Comparison of ENCODE assay signal across 8 cellular contexts in genomic region chr2:190023860-190024259, GRCh38. TPM values are rescaled to one million over a fixed set of nuclear protein-coding genes. Genes with fewer than 3 reads are reported as not detected.
DNase-seq lines count a peak whose midpoint lies in the region; ATAC-seq and TF ChIP-seq lines count a peak whose summit lies in the region.

No MANE protein-coding gene starts in this region.

- intact Hi-C loops in CD14-positive monocyte (cut with micrococcal nuclease) (no loop called here), posterior cingulate gyrus (cut with DNase I) (no loop called here)

- no peak overlapping the region for H3K27ac Mint-ChIP-seq in CD14-positive monocyte
- H3K27ac Mint-ChIP-seq in stimulated activated naive B cell treated with anti-CD40 and anti-IgM and Interleukin-4, amounts not matched to agents 10 μg/mL and 1 μg/mL and 100 μg/mL, for 72 hours, result no peak overlapping the region

- peak; percentile 56 for TF ChIP-seq CTCF in CD14-positive monocyte (IDR thresholded peaks at IDR 0.05)

- no peaks in the 10 kb centered on the region for H3K4me1 Mint-ChIP-seq in CD14-positive monocyte
- peaks cover 0 to 1% of the 10 kb centered on the region in 2 donors for H3K4me1 Mint-ChIP-seq in stimulated activated naive B cell treated with anti-CD40 and anti-IgM and Interleukin-4, amounts not matched to agents 10 μg/mL and 1 μg/mL and 100 μg/mL, for 72 hours

- H3K4me3 Mint-ChIP-seq in CD14-positive monocyte, result no peak overlapping the region
- no peak overlapping the region for H3K4me3 Mint-ChIP-seq in stimulated activated naive B cell treated with anti-CD40 and anti-IgM and Interleukin-4, amounts not matched to agents 10 μg/mL and 1 μg/mL and 100 μg/mL, for 72 hours

- ATAC-seq in GM18861 (IDR thresholded peaks at IDR 0.05; ENCODE audit: unreplicated experiment), result peak; percentile 72
- ATAC-seq in SK-N-SH treated with all-trans-retinoic acid at 6 μM for 48 hours, result peak; percentile 64; the same call in 2 of the 3 replicates
- ATAC-seq in stimulated activated naive B cell treated with anti-CD40 and anti-IgM and Interleukin-4, amounts not matched to agents 10 μg/mL and 1 μg/mL and 100 μg/mL, for 72 hours (replicated peaks), result peak; percentile 48 to 76
- no peak for ATAC-seq in HG02970 (IDR thresholded peaks at IDR 0.05; ENCODE audit: low FRiP score, unreplicated experiment)

- H3K27me3 Mint-ChIP-seq in CD14-positive monocyte (ENCODE audit: low read depth in 3 of 3), result no peaks in the 10 kb centered on the region
- no peaks in the 10 kb centered on the region for H3K27me3 Mint-ChIP-seq in stimulated activated naive B cell treated with anti-CD40 and anti-IgM and Interleukin-4, amounts not matched to agents 10 μg/mL and 1 μg/mL and 100 μg/mL, for 72 hours

- peaks cover 0 to 3% (median 1%) of the 10 kb centered on the region in 7 donors for H3K9me3 Mint-ChIP-seq in CD14-positive monocyte
- H3K9me3 Mint-ChIP-seq in stimulated activated naive B cell treated with anti-CD40 and anti-IgM and Interleukin-4, amounts not matched to agents 10 μg/mL and 1 μg/mL and 100 μg/mL, for 72 hours, result peaks cover 0 to 3% of the 10 kb centered on the region in 2 donors

- no peak for DNase-seq in CD14-positive monocyte (ENCODE audit: low spot score)
- peak; percentile 46 for DNase-seq in M059J (ENCODE audit: low read depth)
- peak; percentile 8 for DNase-seq in germinal center (ENCODE audit: low spot score)
- DNase-seq in stimulated activated naive B cell treated with anti-CD40 and anti-IgM and Interleukin-4, amounts not matched to agents 10 μg/mL and 1 μg/mL and 100 μg/mL, for 72 hours, result no peak
- no peak for DNase-seq in posterior cingulate gyrus

- no peaks in the 10 kb centered on the region for H3K36me3 Mint-ChIP-seq in CD14-positive monocyte
- peaks cover 0 to under 1% of the 10 kb centered on the region in 2 donors for H3K36me3 Mint-ChIP-seq in stimulated activated naive B cell treated with anti-CD40 and anti-IgM and Interleukin-4, amounts not matched to agents 10 μg/mL and 1 μg/mL and 100 μg/mL, for 72 hours

TF ChIP-seq in SK-N-SH treated with all-trans-retinoic acid at 6 μM for 48 hours, 23 proteins besides CTCF, POLR2A, EP300 and RAD21:
- TF ChIP-seq SNAI2 (CRISPR knock-in tag; IDR thresholded peaks at IDR 0.05) (no peak), PPARA (CRISPR knock-in tag; IDR thresholded peaks at IDR 0.05; ENCODE audit: borderline replicate concordance) (no peak), OSR1 (CRISPR knock-in tag; IDR thresholded peaks at IDR 0.05) (no peak), CSDC2 (CRISPR knock-in tag; IDR thresholded peaks at IDR 0.05) (no peak), ZNF70 (CRISPR knock-in tag; IDR thresholded peaks at IDR 0.05) (no peak), ARNTL (CRISPR knock-in tag; IDR thresholded peaks at IDR 0.05; ENCODE audit: borderline replicate concordance, low read depth) (no peak), TCF4 (CRISPR knock-in tag; IDR thresholded peaks at IDR 0.05; ENCODE audit: borderline replicate concordance) (no peak), ISL1 (CRISPR knock-in tag; IDR thresholded peaks at IDR 0.05) (no peak), TOX (CRISPR knock-in tag; IDR thresholded peaks at IDR 0.05; ENCODE audit: borderline replicate concordance) (no peak), ZFP30 (CRISPR knock-in tag; IDR thresholded peaks at IDR 0.05) (no peak), ZNF565 (CRISPR knock-in tag; conservative IDR thresholded peaks at IDR 0.05; ENCODE audit: low read depth) (no peak), ZFP3 (CRISPR knock-in tag; IDR thresholded peaks at IDR 0.05) (no peak), ZNF8 (CRISPR knock-in tag; IDR thresholded peaks at IDR 0.05) (no peak), ZC3H10 (CRISPR knock-in tag; IDR thresholded peaks at IDR 0.05) (no peak), RARB (CRISPR knock-in tag; IDR thresholded peaks at IDR 0.05) (no peak), ESRRG (CRISPR knock-in tag; IDR thresholded peaks at IDR 0.05) (no peak)
- TF ChIP-seq, protein P1, sequence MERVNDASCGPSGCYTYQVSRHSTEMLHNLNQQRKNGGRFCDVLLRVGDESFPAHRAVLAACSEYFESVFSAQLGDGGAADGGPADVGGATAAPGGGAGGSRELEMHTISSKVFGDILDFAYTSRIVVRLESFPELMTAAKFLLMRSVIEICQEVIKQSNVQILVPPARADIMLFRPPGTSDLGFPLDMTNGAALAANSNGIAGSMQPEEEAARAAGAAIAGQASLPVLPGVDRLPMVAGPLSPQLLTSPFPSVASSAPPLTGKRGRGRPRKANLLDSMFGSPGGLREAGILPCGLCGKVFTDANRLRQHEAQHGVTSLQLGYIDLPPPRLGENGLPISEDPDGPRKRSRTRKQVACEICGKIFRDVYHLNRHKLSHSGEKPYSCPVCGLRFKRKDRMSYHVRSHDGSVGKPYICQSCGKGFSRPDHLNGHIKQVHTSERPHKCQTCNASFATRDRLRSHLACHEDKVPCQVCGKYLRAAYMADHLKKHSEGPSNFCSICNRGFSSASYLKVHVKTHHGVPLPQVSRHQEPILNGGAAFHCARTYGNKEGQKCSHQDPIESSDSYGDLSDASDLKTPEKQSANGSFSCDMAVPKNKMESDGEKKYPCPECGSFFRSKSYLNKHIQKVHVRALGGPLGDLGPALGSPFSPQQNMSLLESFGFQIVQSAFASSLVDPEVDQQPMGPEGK (CRISPR knock-in tag; IDR thresholded peaks at IDR 0.05; ENCODE audit: borderline replicate concordance), result no peak
- TF ChIP-seq, protein P2, sequence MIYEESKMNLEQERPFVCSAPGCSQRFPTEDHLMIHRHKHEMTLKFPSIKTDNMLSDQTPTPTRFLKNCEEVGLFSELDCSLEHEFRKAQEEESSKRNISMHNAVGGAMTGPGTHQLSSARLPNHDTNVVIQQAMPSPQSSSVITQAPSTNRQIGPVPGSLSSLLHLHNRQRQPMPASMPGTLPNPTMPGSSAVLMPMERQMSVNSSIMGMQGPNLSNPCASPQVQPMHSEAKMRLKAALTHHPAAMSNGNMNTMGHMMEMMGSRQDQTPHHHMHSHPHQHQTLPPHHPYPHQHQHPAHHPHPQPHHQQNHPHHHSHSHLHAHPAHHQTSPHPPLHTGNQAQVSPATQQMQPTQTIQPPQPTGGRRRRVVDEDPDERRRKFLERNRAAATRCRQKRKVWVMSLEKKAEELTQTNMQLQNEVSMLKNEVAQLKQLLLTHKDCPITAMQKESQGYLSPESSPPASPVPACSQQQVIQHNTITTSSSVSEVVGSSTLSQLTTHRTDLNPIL (CRISPR knock-in tag; IDR thresholded peaks at IDR 0.05; ENCODE audit: low read depth), result no peak
- TF ChIP-seq, protein P3, sequence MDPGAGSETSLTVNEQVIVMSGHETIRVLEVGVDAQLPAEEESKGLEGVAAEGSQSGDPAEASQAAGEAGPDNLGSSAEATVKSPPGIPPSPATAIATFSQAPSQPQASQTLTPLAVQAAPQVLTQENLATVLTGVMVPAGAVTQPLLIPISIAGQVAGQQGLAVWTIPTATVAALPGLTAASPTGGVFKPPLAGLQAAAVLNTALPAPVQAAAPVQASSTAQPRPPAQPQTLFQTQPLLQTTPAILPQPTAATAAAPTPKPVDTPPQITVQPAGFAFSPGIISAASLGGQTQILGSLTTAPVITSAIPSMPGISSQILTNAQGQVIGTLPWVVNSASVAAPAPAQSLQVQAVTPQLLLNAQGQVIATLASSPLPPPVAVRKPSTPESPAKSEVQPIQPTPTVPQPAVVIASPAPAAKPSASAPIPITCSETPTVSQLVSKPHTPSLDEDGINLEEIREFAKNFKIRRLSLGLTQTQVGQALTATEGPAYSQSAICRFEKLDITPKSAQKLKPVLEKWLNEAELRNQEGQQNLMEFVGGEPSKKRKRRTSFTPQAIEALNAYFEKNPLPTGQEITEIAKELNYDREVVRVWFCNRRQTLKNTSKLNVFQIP (CRISPR knock-in tag; IDR thresholded peaks at IDR 0.05; ENCODE audit: borderline replicate concordance, low read depth), result no peak
- TF ChIP-seq, protein P4, sequence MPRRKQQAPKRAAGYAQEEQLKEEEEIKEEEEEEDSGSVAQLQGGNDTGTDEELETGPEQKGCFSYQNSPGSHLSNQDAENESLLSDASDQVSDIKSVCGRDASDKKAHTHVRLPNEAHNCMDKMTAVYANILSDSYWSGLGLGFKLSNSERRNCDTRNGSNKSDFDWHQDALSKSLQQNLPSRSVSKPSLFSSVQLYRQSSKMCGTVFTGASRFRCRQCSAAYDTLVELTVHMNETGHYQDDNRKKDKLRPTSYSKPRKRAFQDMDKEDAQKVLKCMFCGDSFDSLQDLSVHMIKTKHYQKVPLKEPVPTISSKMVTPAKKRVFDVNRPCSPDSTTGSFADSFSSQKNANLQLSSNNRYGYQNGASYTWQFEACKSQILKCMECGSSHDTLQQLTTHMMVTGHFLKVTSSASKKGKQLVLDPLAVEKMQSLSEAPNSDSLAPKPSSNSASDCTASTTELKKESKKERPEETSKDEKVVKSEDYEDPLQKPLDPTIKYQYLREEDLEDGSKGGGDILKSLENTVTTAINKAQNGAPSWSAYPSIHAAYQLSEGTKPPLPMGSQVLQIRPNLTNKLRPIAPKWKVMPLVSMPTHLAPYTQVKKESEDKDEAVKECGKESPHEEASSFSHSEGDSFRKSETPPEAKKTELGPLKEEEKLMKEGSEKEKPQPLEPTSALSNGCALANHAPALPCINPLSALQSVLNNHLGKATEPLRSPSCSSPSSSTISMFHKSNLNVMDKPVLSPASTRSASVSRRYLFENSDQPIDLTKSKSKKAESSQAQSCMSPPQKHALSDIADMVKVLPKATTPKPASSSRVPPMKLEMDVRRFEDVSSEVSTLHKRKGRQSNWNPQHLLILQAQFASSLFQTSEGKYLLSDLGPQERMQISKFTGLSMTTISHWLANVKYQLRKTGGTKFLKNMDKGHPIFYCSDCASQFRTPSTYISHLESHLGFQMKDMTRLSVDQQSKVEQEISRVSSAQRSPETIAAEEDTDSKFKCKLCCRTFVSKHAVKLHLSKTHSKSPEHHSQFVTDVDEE (CRISPR knock-in tag; IDR thresholded peaks at IDR 0.05), result no peak

RNA-seq across cellular contexts. Expression of gene MSTN, which starts 38.7 kb away (rescaled TPM):
- polyA plus RNA-seq in CD14-positive monocyte, result not detected
- total RNA-seq in M059J (2014; rRNA removed; shearing (Covaris generic)), result 1.0 and 1.2 TPM in 2 replicates

Comparison
In these comparisons a context has a peak if more than half of its experiments do, and no peak if none do; other contexts are left out.
1. DNase-seq: peak in M059J (single experiment) and germinal center (single experiment); none in CD14-positive monocyte (single experiment), stimulated activated naive B cell treated with anti-CD40 and anti-IgM and Interleukin-4, amounts not matched to agents 10 μg/mL and 1 μg/mL and 100 μg/mL, for 72 hours (single experiment) and posterior cingulate gyrus (0 of 10).